In the genomic region with DNA sequence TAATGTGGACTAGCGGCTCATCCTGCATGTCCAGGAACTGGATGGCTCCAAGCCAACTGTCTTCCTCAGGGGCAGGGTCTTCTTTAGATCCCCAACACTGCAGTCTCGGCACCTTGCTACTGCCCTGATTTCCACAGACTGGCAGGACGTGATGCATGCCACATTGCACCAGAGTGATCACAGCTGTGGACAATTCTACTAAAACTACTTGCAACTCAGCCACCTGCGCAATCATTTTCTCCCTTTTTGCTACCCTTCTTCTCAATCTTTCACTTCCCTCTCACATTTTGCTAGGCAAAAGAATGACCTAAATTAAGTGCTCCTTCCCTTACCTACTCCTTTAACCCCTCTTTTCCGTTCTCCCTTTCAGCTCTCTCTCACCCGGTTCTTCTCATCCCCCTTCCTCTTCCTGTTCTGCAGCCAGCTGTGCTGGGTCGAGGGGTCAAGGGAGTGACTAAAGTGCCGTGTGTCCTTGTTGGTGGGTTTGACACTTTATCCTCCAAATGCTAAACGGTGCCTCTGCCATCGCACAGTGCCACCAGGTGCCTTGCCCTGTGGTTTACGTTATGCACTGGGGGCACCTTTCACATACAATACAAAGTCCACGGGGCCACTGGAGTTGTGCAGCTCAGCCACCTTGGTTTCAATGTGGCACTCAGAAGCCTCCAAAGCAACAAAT, we compare ENCODE assay signal across 1 cellular context.
TF ChIP-seq lines count a peak whose summit lies in the region.

No MANE protein-coding gene starts in this region.

TF ChIP-seq in GM12878, 131 proteins besides CTCF, POLR2A, EP300 and RAD21 (continues in another document):
- no peak for TF ChIP-seq EGR1 (IDR thresholded peaks at IDR 0.05; ENCODE audit: borderline replicate concordance in 1 of 2, low read depth in 2 of 2, low read length in 2 of 2)
- TF ChIP-seq ZNF622 (IDR thresholded peaks at IDR 0.05) = no peak
- no peak for TF ChIP-seq SREBF2 (IDR thresholded peaks at IDR 0.05; ENCODE audit: low read length)
- TF ChIP-seq, protein P1, sequence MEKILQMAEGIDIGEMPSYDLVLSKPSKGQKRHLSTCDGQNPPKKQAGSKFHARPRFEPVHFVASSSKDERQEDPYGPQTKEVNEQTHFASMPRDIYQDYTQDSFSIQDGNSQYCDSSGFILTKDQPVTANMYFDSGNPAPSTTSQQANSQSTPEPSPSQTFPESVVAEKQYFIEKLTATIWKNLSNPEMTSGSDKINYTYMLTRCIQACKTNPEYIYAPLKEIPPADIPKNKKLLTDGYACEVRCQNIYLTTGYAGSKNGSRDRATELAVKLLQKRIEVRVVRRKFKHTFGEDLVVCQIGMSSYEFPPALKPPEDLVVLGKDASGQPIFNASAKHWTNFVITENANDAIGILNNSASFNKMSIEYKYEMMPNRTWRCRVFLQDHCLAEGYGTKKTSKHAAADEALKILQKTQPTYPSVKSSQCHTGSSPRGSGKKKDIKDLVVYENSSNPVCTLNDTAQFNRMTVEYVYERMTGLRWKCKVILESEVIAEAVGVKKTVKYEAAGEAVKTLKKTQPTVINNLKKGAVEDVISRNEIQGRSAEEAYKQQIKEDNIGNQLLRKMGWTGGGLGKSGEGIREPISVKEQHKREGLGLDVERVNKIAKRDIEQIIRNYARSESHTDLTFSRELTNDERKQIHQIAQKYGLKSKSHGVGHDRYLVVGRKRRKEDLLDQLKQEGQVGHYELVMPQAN (conservative IDR thresholded peaks at IDR 0.05) = no peak
- no peak for TF ChIP-seq HCFC1 (IDR thresholded peaks at IDR 0.05; ENCODE audit: low read length)
- no peak for TF ChIP-seq NRF1 (conservative IDR thresholded peaks at IDR 0.05; ENCODE audit: low read depth, low read length)
- TF ChIP-seq TCF3 (IDR thresholded peaks at IDR 0.05; ENCODE audit: borderline replicate concordance, insufficient read depth, low read depth, low read length) = peak; percentile 74; the same call in 1 of the 2 replicates
- no peak for TF ChIP-seq KDM1A (IDR thresholded peaks at IDR 0.05; ENCODE audit: borderline replicate concordance)
- 0 out of 2 replicates have a peak, but pooled peaks have one; percentile 54 for TF ChIP-seq NBN (IDR thresholded peaks at IDR 0.05)
- peak; percentile 46 for TF ChIP-seq MTA2 (IDR thresholded peaks at IDR 0.05; ENCODE audit: low read depth)
- TF ChIP-seq CHD2 (IDR thresholded peaks at IDR 0.05; ENCODE audit: borderline replicate concordance, low read depth, low read length) = no peak
- no peak for TF ChIP-seq CHD1 (IDR thresholded peaks at IDR 0.05; ENCODE audit: low read depth, low read length)
- no peak for TF ChIP-seq CHD4 (IDR thresholded peaks at IDR 0.05)
- TF ChIP-seq SIN3A (IDR thresholded peaks at IDR 0.05; ENCODE audit: low read depth, low read length) = no peak
- TF ChIP-seq RELA (IDR thresholded peaks at IDR 0.05; ENCODE audit: borderline replicate concordance, partially characterized antibody) = no peak
- no peak for TF ChIP-seq LARP7 (IDR thresholded peaks at IDR 0.05)
- no peak for TF ChIP-seq POLR2AphosphoS2 (IDR thresholded peaks at IDR 0.05; ENCODE audit: low read depth, low read length)
- TF ChIP-seq GABPA (IDR thresholded peaks at IDR 0.05; ENCODE audit: low read depth) = no peak
- TF ChIP-seq, protein P2, sequence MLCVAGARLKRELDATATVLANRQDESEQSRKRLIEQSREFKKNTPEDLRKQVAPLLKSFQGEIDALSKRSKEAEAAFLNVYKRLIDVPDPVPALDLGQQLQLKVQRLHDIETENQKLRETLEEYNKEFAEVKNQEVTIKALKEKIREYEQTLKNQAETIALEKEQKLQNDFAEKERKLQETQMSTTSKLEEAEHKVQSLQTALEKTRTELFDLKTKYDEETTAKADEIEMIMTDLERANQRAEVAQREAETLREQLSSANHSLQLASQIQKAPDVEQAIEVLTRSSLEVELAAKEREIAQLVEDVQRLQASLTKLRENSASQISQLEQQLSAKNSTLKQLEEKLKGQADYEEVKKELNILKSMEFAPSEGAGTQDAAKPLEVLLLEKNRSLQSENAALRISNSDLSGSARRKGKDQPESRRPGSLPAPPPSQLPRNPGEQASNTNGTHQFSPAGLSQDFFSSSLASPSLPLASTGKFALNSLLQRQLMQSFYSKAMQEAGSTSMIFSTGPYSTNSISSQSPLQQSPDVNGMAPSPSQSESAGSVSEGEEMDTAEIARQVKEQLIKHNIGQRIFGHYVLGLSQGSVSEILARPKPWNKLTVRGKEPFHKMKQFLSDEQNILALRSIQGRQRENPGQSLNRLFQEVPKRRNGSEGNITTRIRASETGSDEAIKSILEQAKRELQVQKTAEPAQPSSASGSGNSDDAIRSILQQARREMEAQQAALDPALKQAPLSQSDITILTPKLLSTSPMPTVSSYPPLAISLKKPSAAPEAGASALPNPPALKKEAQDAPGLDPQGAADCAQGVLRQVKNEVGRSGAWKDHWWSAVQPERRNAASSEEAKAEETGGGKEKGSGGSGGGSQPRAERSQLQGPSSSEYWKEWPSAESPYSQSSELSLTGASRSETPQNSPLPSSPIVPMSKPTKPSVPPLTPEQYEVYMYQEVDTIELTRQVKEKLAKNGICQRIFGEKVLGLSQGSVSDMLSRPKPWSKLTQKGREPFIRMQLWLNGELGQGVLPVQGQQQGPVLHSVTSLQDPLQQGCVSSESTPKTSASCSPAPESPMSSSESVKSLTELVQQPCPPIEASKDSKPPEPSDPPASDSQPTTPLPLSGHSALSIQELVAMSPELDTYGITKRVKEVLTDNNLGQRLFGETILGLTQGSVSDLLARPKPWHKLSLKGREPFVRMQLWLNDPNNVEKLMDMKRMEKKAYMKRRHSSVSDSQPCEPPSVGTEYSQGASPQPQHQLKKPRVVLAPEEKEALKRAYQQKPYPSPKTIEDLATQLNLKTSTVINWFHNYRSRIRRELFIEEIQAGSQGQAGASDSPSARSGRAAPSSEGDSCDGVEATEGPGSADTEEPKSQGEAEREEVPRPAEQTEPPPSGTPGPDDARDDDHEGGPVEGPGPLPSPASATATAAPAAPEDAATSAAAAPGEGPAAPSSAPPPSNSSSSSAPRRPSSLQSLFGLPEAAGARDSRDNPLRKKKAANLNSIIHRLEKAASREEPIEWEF (IDR thresholded peaks at IDR 0.05; ENCODE audit: insufficient replicate concordance, low read depth, low read length) = no peak
- TF ChIP-seq, protein P3, sequence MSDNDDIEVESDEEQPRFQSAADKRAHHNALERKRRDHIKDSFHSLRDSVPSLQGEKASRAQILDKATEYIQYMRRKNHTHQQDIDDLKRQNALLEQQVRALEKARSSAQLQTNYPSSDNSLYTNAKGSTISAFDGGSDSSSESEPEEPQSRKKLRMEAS (IDR thresholded peaks at IDR 0.05; ENCODE audit: low read depth, low read length) = no peak
- TF ChIP-seq RAD51 (IDR thresholded peaks at IDR 0.05) = no peak
- TF ChIP-seq FOXM1 (IDR thresholded peaks at IDR 0.05; ENCODE audit: low read depth, low read length) = no peak
- no peak for TF ChIP-seq ZNF207 (IDR thresholded peaks at IDR 0.05; ENCODE audit: borderline replicate concordance)
- TF ChIP-seq NR2F1 (conservative IDR thresholded peaks at IDR 0.05) = peak; percentile 96
- no peak for TF ChIP-seq IRF4 (IDR thresholded peaks at IDR 0.05; ENCODE audit: low read depth, low read length)
- TF ChIP-seq, protein P4, sequence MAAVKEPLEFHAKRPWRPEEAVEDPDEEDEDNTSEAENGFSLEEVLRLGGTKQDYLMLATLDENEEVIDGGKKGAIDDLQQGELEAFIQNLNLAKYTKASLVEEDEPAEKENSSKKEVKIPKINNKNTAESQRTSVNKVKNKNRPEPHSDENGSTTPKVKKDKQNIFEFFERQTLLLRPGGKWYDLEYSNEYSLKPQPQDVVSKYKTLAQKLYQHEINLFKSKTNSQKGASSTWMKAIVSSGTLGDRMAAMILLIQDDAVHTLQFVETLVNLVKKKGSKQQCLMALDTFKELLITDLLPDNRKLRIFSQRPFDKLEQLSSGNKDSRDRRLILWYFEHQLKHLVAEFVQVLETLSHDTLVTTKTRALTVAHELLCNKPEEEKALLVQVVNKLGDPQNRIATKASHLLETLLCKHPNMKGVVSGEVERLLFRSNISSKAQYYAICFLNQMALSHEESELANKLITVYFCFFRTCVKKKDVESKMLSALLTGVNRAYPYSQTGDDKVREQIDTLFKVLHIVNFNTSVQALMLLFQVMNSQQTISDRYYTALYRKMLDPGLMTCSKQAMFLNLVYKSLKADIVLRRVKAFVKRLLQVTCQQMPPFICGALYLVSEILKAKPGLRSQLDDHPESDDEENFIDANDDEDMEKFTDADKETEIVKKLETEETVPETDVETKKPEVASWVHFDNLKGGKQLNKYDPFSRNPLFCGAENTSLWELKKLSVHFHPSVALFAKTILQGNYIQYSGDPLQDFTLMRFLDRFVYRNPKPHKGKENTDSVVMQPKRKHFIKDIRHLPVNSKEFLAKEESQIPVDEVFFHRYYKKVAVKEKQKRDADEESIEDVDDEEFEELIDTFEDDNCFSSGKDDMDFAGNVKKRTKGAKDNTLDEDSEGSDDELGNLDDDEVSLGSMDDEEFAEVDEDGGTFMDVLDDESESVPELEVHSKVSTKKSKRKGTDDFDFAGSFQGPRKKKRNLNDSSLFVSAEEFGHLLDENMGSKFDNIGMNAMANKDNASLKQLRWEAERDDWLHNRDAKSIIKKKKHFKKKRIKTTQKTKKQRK (IDR thresholded peaks at IDR 0.05; ENCODE audit: low read depth, low read length) = no peak
- TF ChIP-seq CREB1 (IDR thresholded peaks at IDR 0.05; ENCODE audit: low read depth) = no peak
- no peak for TF ChIP-seq ASH2L (IDR thresholded peaks at IDR 0.05; ENCODE audit: borderline replicate concordance, low read depth)
- TF ChIP-seq, protein P5, sequence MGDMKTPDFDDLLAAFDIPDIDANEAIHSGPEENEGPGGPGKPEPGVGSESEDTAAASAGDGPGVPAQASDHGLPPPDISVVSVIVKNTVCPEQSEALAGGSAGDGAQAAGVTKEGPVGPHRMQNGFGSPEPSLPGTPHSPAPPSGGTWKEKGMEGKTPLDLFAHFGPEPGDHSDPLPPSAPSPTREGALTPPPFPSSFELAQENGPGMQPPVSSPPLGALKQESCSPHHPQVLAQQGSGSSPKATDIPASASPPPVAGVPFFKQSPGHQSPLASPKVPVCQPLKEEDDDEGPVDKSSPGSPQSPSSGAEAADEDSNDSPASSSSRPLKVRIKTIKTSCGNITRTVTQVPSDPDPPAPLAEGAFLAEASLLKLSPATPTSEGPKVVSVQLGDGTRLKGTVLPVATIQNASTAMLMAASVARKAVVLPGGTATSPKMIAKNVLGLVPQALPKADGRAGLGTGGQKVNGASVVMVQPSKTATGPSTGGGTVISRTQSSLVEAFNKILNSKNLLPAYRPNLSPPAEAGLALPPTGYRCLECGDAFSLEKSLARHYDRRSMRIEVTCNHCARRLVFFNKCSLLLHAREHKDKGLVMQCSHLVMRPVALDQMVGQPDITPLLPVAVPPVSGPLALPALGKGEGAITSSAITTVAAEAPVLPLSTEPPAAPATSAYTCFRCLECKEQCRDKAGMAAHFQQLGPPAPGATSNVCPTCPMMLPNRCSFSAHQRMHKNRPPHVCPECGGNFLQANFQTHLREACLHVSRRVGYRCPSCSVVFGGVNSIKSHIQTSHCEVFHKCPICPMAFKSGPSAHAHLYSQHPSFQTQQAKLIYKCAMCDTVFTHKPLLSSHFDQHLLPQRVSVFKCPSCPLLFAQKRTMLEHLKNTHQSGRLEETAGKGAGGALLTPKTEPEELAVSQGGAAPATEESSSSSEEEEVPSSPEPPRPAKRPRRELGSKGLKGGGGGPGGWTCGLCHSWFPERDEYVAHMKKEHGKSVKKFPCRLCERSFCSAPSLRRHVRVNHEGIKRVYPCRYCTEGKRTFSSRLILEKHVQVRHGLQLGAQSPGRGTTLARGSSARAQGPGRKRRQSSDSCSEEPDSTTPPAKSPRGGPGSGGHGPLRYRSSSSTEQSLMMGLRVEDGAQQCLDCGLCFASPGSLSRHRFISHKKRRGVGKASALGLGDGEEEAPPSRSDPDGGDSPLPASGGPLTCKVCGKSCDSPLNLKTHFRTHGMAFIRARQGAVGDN (IDR thresholded peaks at IDR 0.05) = no peak
- TF ChIP-seq, protein P6, sequence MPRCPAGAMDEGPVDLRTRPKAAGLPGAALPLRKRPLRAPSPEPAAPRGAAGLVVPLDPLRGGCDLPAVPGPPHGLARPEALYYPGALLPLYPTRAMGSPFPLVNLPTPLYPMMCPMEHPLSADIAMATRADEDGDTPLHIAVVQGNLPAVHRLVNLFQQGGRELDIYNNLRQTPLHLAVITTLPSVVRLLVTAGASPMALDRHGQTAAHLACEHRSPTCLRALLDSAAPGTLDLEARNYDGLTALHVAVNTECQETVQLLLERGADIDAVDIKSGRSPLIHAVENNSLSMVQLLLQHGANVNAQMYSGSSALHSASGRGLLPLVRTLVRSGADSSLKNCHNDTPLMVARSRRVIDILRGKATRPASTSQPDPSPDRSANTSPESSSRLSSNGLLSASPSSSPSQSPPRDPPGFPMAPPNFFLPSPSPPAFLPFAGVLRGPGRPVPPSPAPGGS (IDR thresholded peaks at IDR 0.05; ENCODE audit: borderline replicate concordance, insufficient read depth, low read depth, low read length, poor library complexity, severe bottlenecking) = no peak
- no peak for TF ChIP-seq KLF5 (IDR thresholded peaks at IDR 0.05; ENCODE audit: partially characterized antibody)
- TF ChIP-seq NFIC (IDR thresholded peaks at IDR 0.05; ENCODE audit: low read depth, low read length) = no peak
- no peak for TF ChIP-seq STAT1 (conservative IDR thresholded peaks at IDR 0.05)
- no peak for TF ChIP-seq PML (IDR thresholded peaks at IDR 0.05; ENCODE audit: low read length)
- no peak for TF ChIP-seq MXI1 (IDR thresholded peaks at IDR 0.05; ENCODE audit: low read depth, low read length)
- TF ChIP-seq YBX1 (IDR thresholded peaks at IDR 0.05) = no peak
- TF ChIP-seq, protein P7, sequence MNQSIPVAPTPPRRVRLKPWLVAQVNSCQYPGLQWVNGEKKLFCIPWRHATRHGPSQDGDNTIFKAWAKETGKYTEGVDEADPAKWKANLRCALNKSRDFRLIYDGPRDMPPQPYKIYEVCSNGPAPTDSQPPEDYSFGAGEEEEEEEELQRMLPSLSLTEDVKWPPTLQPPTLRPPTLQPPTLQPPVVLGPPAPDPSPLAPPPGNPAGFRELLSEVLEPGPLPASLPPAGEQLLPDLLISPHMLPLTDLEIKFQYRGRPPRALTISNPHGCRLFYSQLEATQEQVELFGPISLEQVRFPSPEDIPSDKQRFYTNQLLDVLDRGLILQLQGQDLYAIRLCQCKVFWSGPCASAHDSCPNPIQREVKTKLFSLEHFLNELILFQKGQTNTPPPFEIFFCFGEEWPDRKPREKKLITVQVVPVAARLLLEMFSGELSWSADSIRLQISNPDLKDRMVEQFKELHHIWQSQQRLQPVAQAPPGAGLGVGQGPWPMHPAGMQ (IDR thresholded peaks at IDR 0.05; ENCODE audit: borderline replicate concordance) = no peak
- TF ChIP-seq BCL11A (IDR thresholded peaks at IDR 0.05; ENCODE audit: low read depth, low read length) = no peak
- TF ChIP-seq, protein P8, sequence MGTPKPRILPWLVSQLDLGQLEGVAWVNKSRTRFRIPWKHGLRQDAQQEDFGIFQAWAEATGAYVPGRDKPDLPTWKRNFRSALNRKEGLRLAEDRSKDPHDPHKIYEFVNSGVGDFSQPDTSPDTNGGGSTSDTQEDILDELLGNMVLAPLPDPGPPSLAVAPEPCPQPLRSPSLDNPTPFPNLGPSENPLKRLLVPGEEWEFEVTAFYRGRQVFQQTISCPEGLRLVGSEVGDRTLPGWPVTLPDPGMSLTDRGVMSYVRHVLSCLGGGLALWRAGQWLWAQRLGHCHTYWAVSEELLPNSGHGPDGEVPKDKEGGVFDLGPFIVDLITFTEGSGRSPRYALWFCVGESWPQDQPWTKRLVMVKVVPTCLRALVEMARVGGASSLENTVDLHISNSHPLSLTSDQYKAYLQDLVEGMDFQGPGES (IDR thresholded peaks at IDR 0.05) = no peak
- TF ChIP-seq GATAD2B (conservative IDR thresholded peaks at IDR 0.05; ENCODE audit: low read depth) = peak; percentile 44; the same call in 1 of the 2 replicates
- TF ChIP-seq MTA3 (IDR thresholded peaks at IDR 0.05; ENCODE audit: borderline replicate concordance, low read length) = no peak
- TF ChIP-seq HDGF (IDR thresholded peaks at IDR 0.05) = 0 out of 2 replicates have a peak, but pooled peaks have one; percentile 50
- 0 out of 2 replicates have a peak, but pooled peaks have one; percentile 45 for TF ChIP-seq TCF12 (IDR thresholded peaks at IDR 0.05; ENCODE audit: low read depth, low read length)
